ENCODE assay signal across 2 cellular contexts in genomic region chr10:122588381-122588780, GRCh38.
TF ChIP-seq lines count a peak whose summit lies in the region.

No MANE protein-coding gene starts in this region.

TF ChIP-seq in HepG2, 621 proteins besides CTCF, POLR2A, EP300 and RAD21:
- no peak for TF ChIP-seq ZFY (CRISPR knock-in tag; IDR thresholded peaks at IDR 0.05)
- TF ChIP-seq ATRX (CRISPR knock-in tag; IDR thresholded peaks at IDR 0.05; ENCODE audit: borderline replicate concordance), result no peak
- no peak for TF ChIP-seq ZNF709 (CRISPR knock-in tag; IDR thresholded peaks at IDR 0.05)
- no peak for TF ChIP-seq MIER3 (CRISPR knock-in tag; IDR thresholded peaks at IDR 0.05; ENCODE audit: borderline replicate concordance)
- TF ChIP-seq LCORL (IDR thresholded peaks at IDR 0.05), result 0 out of 2 replicates have a peak, but pooled peaks have one; percentile 31
- no peak for TF ChIP-seq LCORL (CRISPR knock-in tag; IDR thresholded peaks at IDR 0.05)
- no peak for TF ChIP-seq BCLAF1 (IDR thresholded peaks at IDR 0.05)

TF ChIP-seq in K562, 482 proteins besides CTCF, POLR2A, EP300 and RAD21:
- TF ChIP-seq NFIX (CRISPR knock-in tag; IDR thresholded peaks at IDR 0.05; ENCODE audit: low read depth), result peak; percentile 49
- peak; percentile 74 for TF ChIP-seq NFIC (IDR thresholded peaks at IDR 0.05)
- TF ChIP-seq HNRNPUL1 (IDR thresholded peaks at IDR 0.05; ENCODE audit: low read length), result no peak
